ENCODE assay signal across 11 cellular contexts in the genomic region with DNA sequence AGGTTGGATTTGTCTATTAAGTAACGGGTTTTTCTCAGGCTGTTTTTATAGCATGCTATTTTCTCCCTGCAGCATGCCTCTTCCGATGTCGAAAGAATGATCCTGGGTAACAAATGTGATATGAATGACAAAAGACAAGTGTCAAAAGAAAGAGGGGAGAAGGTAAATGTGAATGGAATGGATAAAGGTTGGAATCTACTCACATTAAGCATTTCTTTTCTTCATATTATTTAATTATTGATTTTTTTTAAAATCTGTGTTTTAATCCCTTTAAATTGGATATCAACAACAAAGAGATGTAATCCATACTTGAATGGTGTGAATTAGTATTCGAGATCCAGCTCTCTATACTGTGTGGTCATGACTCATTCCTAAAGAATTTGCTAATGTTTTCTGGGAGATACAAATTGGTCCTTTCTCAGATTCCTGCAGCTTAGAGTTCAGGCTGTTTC.
DNase-seq lines count a peak whose midpoint lies in the region; ATAC-seq, FAIRE-seq and TF ChIP-seq lines count a peak whose summit lies in the region.
"Had no signal": no experiment of that assay in that cellular context is flagged by ENCODE, and none has a peak within 500 bp of the region (broad histone marks: within the 10 kb centered on the region; RNA-seq: fewer than 3 reads in every experiment).

No MANE protein-coding gene starts in this region.

- ATAC-seq in GM21526 (IDR thresholded peaks at IDR 0.05; ENCODE audit: low FRiP score, unreplicated experiment) (no peak), HG02973 (IDR thresholded peaks at IDR 0.05; ENCODE audit: unreplicated experiment) (no peak)

- H3K4me1 ChIP-seq in neutrophil (ENCODE audit: control insufficient read depth in 1 of 2, insufficient read depth in 1 of 2, low read depth in 1 of 2, low read length in 1 of 2) = no peaks in the 10 kb centered on the region

- no peak overlapping the region for H3K4me3 ChIP-seq in epithelial cell of esophagus (ENCODE audit: low read length)
- no peak overlapping the region for H3K4me3 ChIP-seq in neutrophil (ENCODE audit: low read depth in 1 of 2, low read length in 1 of 2)

- no peak overlapping the region for H3K27ac ChIP-seq in RWPE1
- H3K27ac ChIP-seq in neutrophil = peak overlapping the region; percentile 0

- TF ChIP-seq POLR2A in H54 (IDR thresholded peaks at IDR 0.05; ENCODE audit: low read depth, low read length) = no peak

- POLR2A ChIA-PET in RWPE1 (lab: Yijun Ruan, JAX; ENCODE audit: low non-redundant PET) = no interaction called here

- CTCF ChIA-PET in RWPE1 (lab: Yijun Ruan, JAX) = interaction anchor here (0.7 kb wide), 1 partner anchor 80 kb away, joined by 7 read pairs; no protein-coding TSS in a partner anchor

- H3K9me3 ChIP-seq in neutrophil = no peaks in the 10 kb centered on the region

- no peaks in the 10 kb centered on the region for H3K27me3 ChIP-seq in neutrophil

- TF ChIP-seq CTCF in RWPE1 (conservative IDR thresholded peaks at IDR 0.05; ENCODE audit: low read depth) (no peak), epithelial cell of esophagus (IDR thresholded peaks at IDR 0.05; ENCODE audit: insufficient read depth, low read depth, low read length, missing control alignments) (no peak), neutrophil (IDR thresholded peaks at IDR 0.05) (no peak)

- DNase-seq in H54 (ENCODE audit: insufficient read length, low spot score) = no peak
- peak; percentile 81 for DNase-seq in RWPE1 (ENCODE audit: low spot score)
- peak; percentile 58 for DNase-seq in epithelial cell of esophagus (ENCODE audit: low read depth)
- DNase-seq in NCI-H345 (lab: John Stamatoyannopoulos, UW) = no peak
- DNase-seq: activated CD4-positive, alpha-beta T cell treated with anti-CD3 and anti-CD28 coated beads, Interleukin-2, amount 10 ng/mL, durations not matched to agents 7 days and 5 days; NCI-H510A treated with DMSO at 0.1 percent for 48 hours; stimulated activated CD4-positive, alpha-beta T cell treated with anti-CD3 and anti-CD28 coated beads, Interleukin-4, amount 100 ng/mL, for 4 hours had no signal

- peaks cover 93% of the 10 kb centered on the region for H3K36me3 ChIP-seq in neutrophil

- peak; percentile 74 for FAIRE-seq in H54 (lab: Jason Lieb, UNC)
- FAIRE-seq: colon had no signal

Comparison
In these comparisons a context has a peak if more than half of its experiments do, and no peak if none do; other contexts are left out.
1. DNase-seq: peak in RWPE1 (single experiment) and epithelial cell of esophagus (single experiment); none in H54 (single experiment) and NCI-H345 (single experiment).